ENCODE assay signal across 8 cellular contexts in the genomic region with DNA sequence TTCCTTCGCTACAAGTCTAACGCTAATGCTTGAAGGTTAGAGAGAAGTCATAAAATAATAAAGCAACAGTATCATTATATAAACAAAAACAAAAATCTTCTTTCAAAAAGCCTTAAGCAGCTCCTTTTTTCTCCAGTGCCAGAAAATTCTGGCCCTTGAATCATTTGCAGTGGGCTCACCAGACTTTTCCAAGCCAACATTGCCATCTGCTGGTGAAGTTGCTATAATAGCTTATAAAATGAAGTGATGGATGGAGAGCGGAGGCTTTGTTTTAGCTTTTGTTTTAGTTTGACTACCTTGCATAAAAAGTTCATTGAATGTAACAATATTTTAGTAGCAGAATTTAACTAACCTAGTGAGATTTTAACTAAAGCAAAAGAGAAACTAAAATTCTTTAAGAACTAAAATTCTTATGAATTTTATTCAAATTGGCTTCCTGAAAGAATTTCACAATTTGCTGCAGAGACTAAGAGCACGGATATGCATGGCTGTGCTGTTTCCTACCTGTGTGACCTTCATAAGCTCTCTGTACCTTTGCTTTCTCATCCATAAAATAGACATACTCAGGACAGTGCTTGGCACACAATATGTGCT. TPM values are rescaled to one million over a fixed set of nuclear protein-coding genes. Genes with fewer than 3 reads are reported as not detected.
DNase-seq lines count a peak whose midpoint lies in the region; ATAC-seq and TF ChIP-seq lines count a peak whose summit lies in the region.

No MANE protein-coding gene starts in this region.

- no peaks in the 10 kb centered on the region for H3K79me2 ChIP-seq in PC-3 (ENCODE audit: low read length)

- H3K27ac ChIP-seq in PC-3 (ENCODE audit: low read length) (no peak overlapping the region), upper lobe of right lung (no peak overlapping the region)

- peak; percentile 21 for DNase-seq in GM04503 (ENCODE audit: low read depth)
- DNase-seq in HUDEP-2 (lab: John Stamatoyannopoulos, UW; ENCODE audit: unreplicated experiment in 76 of 76): peak in 59 of 76 experiments; percentile 12 to 83 (median 55)
- peak; percentile 78 for DNase-seq in PC-3
- peak; percentile 57 to 61 for DNase-seq in activated T-cell treated with anti-CD3 and anti-CD28 coated beads, Interleukin-2, amount 50 U/mL, for 48 hours
- peak; percentile 88 for DNase-seq in fibroblast of the aortic adventitia (ENCODE audit: low read depth)
- DNase-seq in nucleus accumbens (lab: John Stamatoyannopoulos, UW): peak in 41 of 56 donors; percentile 3 to 84 (median 42)
- DNase-seq in upper lobe of right lung: no peak

- H3K36me3 ChIP-seq in PC-3 (ENCODE audit: low read depth, low read length) (no peaks in the 10 kb centered on the region), upper lobe of right lung (no peaks in the 10 kb centered on the region)

- POLR2A ChIA-PET in PC-3 (lab: Charles Lee; ENCODE audit: unreplicated experiment): no interaction called here

- TF ChIP-seq CTCF in PC-3 (conservative IDR thresholded peaks at IDR 0.05; ENCODE audit: low read depth, low read length): peak; percentile 74
- peak; percentile 56 for TF ChIP-seq CTCF in fibroblast of the aortic adventitia (IDR thresholded peaks at IDR 0.05; ENCODE audit: insufficient read depth, low read length)
- TF ChIP-seq CTCF in upper lobe of right lung (IDR thresholded peaks at IDR 0.05): peak; percentile 66

- no peak overlapping the region for H2AFZ ChIP-seq in PC-3 (ENCODE audit: low read length)

- no peaks in the 10 kb centered on the region for H3K9me2 ChIP-seq in PC-3 (replicated peaks; ENCODE audit: low read length)

- intact Hi-C loops in PC-3 (cut with micrococcal nuclease): loop anchor here (1.0 to 2.0 kb wide), 4 partner anchors 32 to 528 kb away; no protein-coding TSS in a partner anchor
- intact Hi-C loops in upper lobe of right lung (cut with DNase I): loop anchor here (5.0 kb wide), 1 partner anchor 175 kb away; no protein-coding TSS in a partner anchor

- H4K20me1 ChIP-seq in PC-3 (ENCODE audit: low read length): no peaks in the 10 kb centered on the region

- H3K9me3 ChIP-seq in PC-3 (ENCODE audit: low read length) (no peaks in the 10 kb centered on the region), upper lobe of right lung (no peaks in the 10 kb centered on the region)

- no peaks in the 10 kb centered on the region for H3K27me3 ChIP-seq in PC-3 (ENCODE audit: low read length)
- H3K27me3 ChIP-seq in upper lobe of right lung: no peaks in the 10 kb centered on the region

- BruUV-seq in PC-3 (replicated peaks; lab: Mats Ljungman, UMichigan): no TSS peak

- peaks cover 4% of the 10 kb centered on the region; the same call in 1 of the 2 replicates for H3K4me1 ChIP-seq in PC-3 (ENCODE audit: insufficient read depth, low read length)
- no peaks in the 10 kb centered on the region for H3K4me1 ChIP-seq in upper lobe of right lung

- no peak overlapping the region for H3K9ac ChIP-seq in PC-3 (ENCODE audit: low read length)

- H3K4me3 ChIP-seq in PC-3 (ENCODE audit: low read length): no peak overlapping the region
- H3K4me3 ChIP-seq in fibroblast of the aortic adventitia (ENCODE audit: low read depth, low read length): no peak overlapping the region
- H3K4me3 ChIP-seq in upper lobe of right lung: no peak overlapping the region

- ATAC-seq in PC-3 (peak; percentile 50; the same call in 1 of the 2 replicates), upper lobe of right lung (peak; percentile 78), HG03135 (IDR thresholded peaks at IDR 0.05; ENCODE audit: unreplicated experiment) (no peak)

- H3K4me2 ChIP-seq in PC-3 (ENCODE audit: low read length): no peak overlapping the region

- CTCF ChIA-PET in PC-3 (lab: Charles Lee): interaction anchor here (0.6 to 2.1 kb wide), 11 partner anchors 36 to 602 kb away, joined by 3 to 52 read pairs (median 4); no protein-coding TSS in a partner anchor

- H3F3A ChIP-seq in PC-3 (ENCODE audit: low read length, unreplicated experiment): no peaks in the 10 kb centered on the region

RNA-seq across cellular contexts. Expression of gene SLC2A12, which starts 44.8 kb away (rescaled TPM):
- total RNA-seq in PC-3 (2014; rRNA removed): 0.81 and 1.3 TPM in 2 replicates
- total RNA-seq in fibroblast of the aortic adventitia (ENCODE audit: low replicate concordance): 3.3 and 8.6 TPM in 2 replicates
- total RNA-seq in upper lobe of right lung: 4.3 TPM
